In genomic region chr12:47111392-47111778, GRCh38 we compare ENCODE assay signal across 20 cellular contexts. TPM values are rescaled to one million over a fixed set of nuclear protein-coding genes. Genes with fewer than 3 reads are reported as not detected.
DNase-seq lines count a peak whose midpoint lies in the region; ATAC-seq and TF ChIP-seq lines count a peak whose summit lies in the region.
"Had no signal": no experiment of that assay in that cellular context is flagged by ENCODE, and none has a peak within 500 bp of the region (broad histone marks: within the 10 kb centered on the region; RNA-seq: fewer than 3 reads in every experiment).

No MANE protein-coding gene starts in this region.

- H3K27ac ChIP-seq in KOPT-K1 (ENCODE audit: low read depth, low read length, poor library complexity, severe bottlenecking), result peak overlapping the region; percentile 29
- H3K27ac ChIP-seq in left lung, result no peak overlapping the region
- no peak overlapping the region for H3K27ac ChIP-seq in OCI-LY7 (ENCODE audit: low read depth, low read length, poor library complexity, severe bottlenecking)
- H3K27ac ChIP-seq: A549; BLaER1 treated with 17β-estradiol and CSF1 and Interleukin-3, amounts not matched to agents 10 nM and 100 nM; ovary had no signal

- H2AFZ ChIP-seq in OCI-LY7 (ENCODE audit: low read length), result no peak overlapping the region

- H3K9me2 ChIP-seq in OCI-LY7 (ENCODE audit: insufficient read depth, low read length), result no peaks in the 10 kb centered on the region

- no TSS peak for BruUV-seq in OCI-LY7 (replicated peaks; lab: Mats Ljungman, UMichigan)

- H3K9me3 Mint-ChIP-seq in activated CD8-positive, alpha-beta T cell treated with anti-CD3 and anti-CD28 coated beads for 36 hours, result no peaks in the 10 kb centered on the region
- H3K9me3 Mint-ChIP-seq in immature natural killer cell, result no peaks in the 10 kb centered on the region
- H3K9me3 Mint-ChIP-seq: activated B cell treated with CpG ODN at 0.5 μM for 24 hours; brain; dendritic cell treated with granulocyte-macrophage colony-stimulating factor and Interleukin-4, amounts not matched to agents 40 ng/mL and 50 ng/mL, for 4 days; T-helper 1 cell treated with Interleukin-12 subunit alpha and Interleukin-12 subunit beta and Interleukin-4 antibody, amounts not matched to agents 30 μg/mL and 1 μg/mL, for 36 hours; type B pancreatic cell had no signal

- H3K36me3 ChIP-seq in KOPT-K1 (ENCODE audit: insufficient read depth, low read length) (no peaks in the 10 kb centered on the region), left lung (no peaks in the 10 kb centered on the region), OCI-LY7 (ENCODE audit: insufficient read depth, low read length) (no peaks in the 10 kb centered on the region)
- H3K36me3 ChIP-seq: BLaER1 treated with 17β-estradiol and CSF1 and Interleukin-3, amounts not matched to agents 10 nM and 100 nM; ovary had no signal

- no peak overlapping the region for H3K4me3 ChIP-seq in left lung
- H3K4me3 ChIP-seq in OCI-LY7 (ENCODE audit: low read depth, low read length, poor library complexity, severe bottlenecking), result no peak overlapping the region
- H3K4me3 ChIP-seq: A549; BLaER1 treated with 17β-estradiol and CSF1 and Interleukin-3, amounts not matched to agents 10 nM and 100 nM; ovary had no signal

- POLR2A ChIA-PET in activated CD8-positive, alpha-beta T cell treated with anti-CD3 and anti-CD28 coated beads for 36 hours (lab: Charles Lee), result interaction anchor here (1.6 to 1.7 kb wide), 2 partner anchors 31 to 286 kb away, joined by 4 read pairs; partner anchors contain the start of genes AMIGO2 and PCED1B
- POLR2A ChIA-PET in OCI-LY7 (lab: Charles Lee), result no interaction called here

- CTCF ChIA-PET in activated CD8-positive, alpha-beta T cell treated with anti-CD3 and anti-CD28 coated beads for 36 hours (lab: Charles Lee), result interaction anchor here (1.0 to 1.5 kb wide), 3 partner anchors 10 to 12 kb away, joined by 3 to 6 read pairs (median 3); no protein-coding TSS in a partner anchor
- CTCF ChIA-PET in OCI-LY7 (lab: Charles Lee; ENCODE audit: unreplicated experiment), result no interaction called here

- H3K79me2 ChIP-seq in OCI-LY7 (ENCODE audit: insufficient read depth, low read depth, low read length), result no peaks in the 10 kb centered on the region

- no peaks in the 10 kb centered on the region for H3K4me1 ChIP-seq in left lung
- H3K4me1 ChIP-seq in OCI-LY7 (ENCODE audit: insufficient read depth, low read length, poor library complexity, severe bottlenecking), result no peaks in the 10 kb centered on the region
- H3K4me1 ChIP-seq: BLaER1 treated with 17β-estradiol and CSF1 and Interleukin-3, amounts not matched to agents 10 nM and 100 nM had no signal

- H3K4me2 ChIP-seq in OCI-LY7 (ENCODE audit: low read length), result no peak overlapping the region
- H3K4me2 ChIP-seq: A549; BLaER1 treated with 17β-estradiol and CSF1 and Interleukin-3, amounts not matched to agents 10 nM and 100 nM had no signal

- peak; percentile 30 for DNase-seq in activated CD4-positive, alpha-beta T cell treated with anti-CD3 and anti-CD28 coated beads for 48 hours
- DNase-seq in activated CD4-positive, alpha-beta T cell treated with anti-CD3 and anti-CD28 coated beads, Interleukin-2, amount 50 U/mL, for 4 hours, result no peak
- DNase-seq in activated CD8-positive, alpha-beta T cell treated with anti-CD3 and anti-CD28 coated beads for 36 hours, result peak; percentile 69
- DNase-seq in immature natural killer cell (no peak), SHP77 (lab: John Stamatoyannopoulos, UW) (no peak), left lung (no peak), OCI-LY7 (ENCODE audit: low spot score) (no peak)
- DNase-seq: activated B cell treated with CpG ODN at 0.5 μM for 24 hours; activated effector memory CD4-positive, alpha-beta T cell treated with Interleukin-2 at 50 U/mL for 16 hours; DMS53; foreskin melanocyte; NCI-H2227 treated with DMSO at 0.1 percent for 48 hours; ovary had no signal

- H4K20me1 ChIP-seq in OCI-LY7 (ENCODE audit: insufficient read depth, low read length), result no peaks in the 10 kb centered on the region
- H4K20me1 ChIP-seq: BLaER1 treated with 17β-estradiol and CSF1 and Interleukin-3, amounts not matched to agents 10 nM and 100 nM had no signal

- peak overlapping the region; percentile 8 for H3K4me3 Mint-ChIP-seq in activated CD8-positive, alpha-beta T cell treated with anti-CD3 and anti-CD28 coated beads for 36 hours
- H3K4me3 Mint-ChIP-seq in immature natural killer cell, result peak overlapping the region in 2 of 5 donors; percentile 23 to 46
- H3K4me3 Mint-ChIP-seq: activated B cell treated with CpG ODN at 0.5 μM for 24 hours; brain; dendritic cell treated with granulocyte-macrophage colony-stimulating factor and Interleukin-4, amounts not matched to agents 40 ng/mL and 50 ng/mL, for 4 days; T-helper 1 cell treated with Interleukin-12 subunit alpha and Interleukin-12 subunit beta and Interleukin-4 antibody, amounts not matched to agents 30 μg/mL and 1 μg/mL, for 36 hours; type B pancreatic cell had no signal

- H3K27me3 ChIP-seq in left lung, result no peaks in the 10 kb centered on the region
- H3K27me3 ChIP-seq: BLaER1 treated with 17β-estradiol and CSF1 and Interleukin-3, amounts not matched to agents 10 nM and 100 nM; ovary had no signal

- H3K36me3 Mint-ChIP-seq in activated CD8-positive, alpha-beta T cell treated with anti-CD3 and anti-CD28 coated beads for 36 hours (ENCODE audit: low read depth), result peaks cover 21% of the 10 kb centered on the region
- H3K36me3 Mint-ChIP-seq in immature natural killer cell, result peaks cover 31 to 61% (median 41%) of the 10 kb centered on the region in 3 donors
- H3K36me3 Mint-ChIP-seq: brain, type B pancreatic cell had no signal

- H3K27ac Mint-ChIP-seq in activated CD8-positive, alpha-beta T cell treated with anti-CD3 and anti-CD28 coated beads for 36 hours, result peak overlapping the region; percentile 62
- peak overlapping the region in 4 of 6 donors; percentile 1 to 61 (median 30) for H3K27ac Mint-ChIP-seq in immature natural killer cell
- H3K27ac Mint-ChIP-seq: activated B cell treated with CpG ODN at 0.5 μM for 24 hours; brain; dendritic cell treated with granulocyte-macrophage colony-stimulating factor and Interleukin-4, amounts not matched to agents 40 ng/mL and 50 ng/mL, for 4 days; T-helper 1 cell treated with Interleukin-12 subunit alpha and Interleukin-12 subunit beta and Interleukin-4 antibody, amounts not matched to agents 30 μg/mL and 1 μg/mL, for 36 hours; type B pancreatic cell had no signal

- H3K4me1 Mint-ChIP-seq in activated CD8-positive, alpha-beta T cell treated with anti-CD3 and anti-CD28 coated beads for 36 hours (ENCODE audit: low read depth), result peaks cover 30% of the 10 kb centered on the region
- H3K4me1 Mint-ChIP-seq in immature natural killer cell, result peaks cover 4 to 19% of the 10 kb centered on the region in 2 donors
- H3K4me1 Mint-ChIP-seq: activated B cell treated with CpG ODN at 0.5 μM for 24 hours, brain had no signal

- no peaks in the 10 kb centered on the region for H3K27me3 Mint-ChIP-seq in activated CD8-positive, alpha-beta T cell treated with anti-CD3 and anti-CD28 coated beads for 36 hours
- H3K27me3 Mint-ChIP-seq in immature natural killer cell (ENCODE audit: low read depth in 3 of 3), result peaks cover 0 to 3% (median 2%) of the 10 kb centered on the region in 3 donors
- H3K27me3 Mint-ChIP-seq: activated B cell treated with CpG ODN at 0.5 μM for 24 hours; brain; dendritic cell treated with granulocyte-macrophage colony-stimulating factor and Interleukin-4, amounts not matched to agents 40 ng/mL and 50 ng/mL, for 4 days had no signal

- no peaks in the 10 kb centered on the region for H3K9me3 ChIP-seq in KOPT-K1 (ENCODE audit: insufficient read depth, low read length, poor library complexity, severe bottlenecking)
- H3K9me3 ChIP-seq in left lung, result no peaks in the 10 kb centered on the region
- H3K9me3 ChIP-seq in OCI-LY7 (ENCODE audit: low read length), result no peaks in the 10 kb centered on the region
- H3K9me3 ChIP-seq: A549; BLaER1 treated with 17β-estradiol and CSF1 and Interleukin-3, amounts not matched to agents 10 nM and 100 nM; ovary had no signal

- intact Hi-C loops in activated CD8-positive, alpha-beta T cell treated with anti-CD3 and anti-CD28 coated beads for 36 hours (cut with micrococcal nuclease), result no loop called here
- intact Hi-C loops in left lung (cut with DNase I), result no loop called here
- intact Hi-C loops in OCI-LY7 (cut with micrococcal nuclease; ENCODE audit: unreplicated experiment), result no loop called here

- ATAC-seq in activated CD8-positive, alpha-beta T cell treated with anti-CD3 and anti-CD28 coated beads for 36 hours, result peak; percentile 84
- no peak for ATAC-seq in left lung
- ATAC-seq: A549 had no signal

- TF ChIP-seq CTCF in activated CD8-positive, alpha-beta T cell treated with anti-CD3 and anti-CD28 coated beads for 36 hours (IDR thresholded peaks at IDR 0.05), result no peak
- TF ChIP-seq CTCF in left lung (IDR thresholded peaks at IDR 0.05) (no peak), OCI-LY7 (conservative IDR thresholded peaks at IDR 0.05; ENCODE audit: low read length) (no peak)

RNA-seq across cellular contexts. Expression of gene AMIGO2, which starts 31.6 kb away (rescaled TPM):
- total RNA-seq in activated CD8-positive, alpha-beta T cell treated with anti-CD3 and anti-CD28 coated beads for 36 hours, result 10 to 100 TPM; 12.1 to 12.5 TPM
- polyA plus RNA-seq in immature natural killer cell, result 10 to 100 TPM in 2 of 3 donors, 1 to 10 TPM in 1; 6.5 to 13.3 (median 12.9) TPM
- total RNA-seq in left lung (10 to 100 TPM; 15.4 to 17.6 TPM), OCI-LY7 (2022) (not detected in 2 replicates)
- not detected in 2 replicates for total RNA-seq in OCI-LY7 (2014; rRNA removed; shearing (Covaris generic))

RNA-seq across cellular contexts. Expression of gene PCED1B, which starts 32.0 kb away (rescaled TPM):
- 100 to 1,000 TPM; 117 to 119 TPM for total RNA-seq in activated CD8-positive, alpha-beta T cell treated with anti-CD3 and anti-CD28 coated beads for 36 hours
- 10 to 100 TPM in 1 of 3 donors, 1 to 10 TPM in 2; 3.2 to 26.4 (median 7.4) TPM for polyA plus RNA-seq in immature natural killer cell
- total RNA-seq in left lung (1 to 10 TPM; 4.8 to 8.1 TPM), OCI-LY7 (2022) (19.3 and 24.3 TPM in 2 replicates)
- 8.4 TPM in 2 replicates for total RNA-seq in OCI-LY7 (2014; rRNA removed; shearing (Covaris generic))

Comparison
In these comparisons a context has a peak if more than half of its experiments do, and no peak if none do; other contexts are left out.
1. DNase-seq: peak in activated CD4-positive, alpha-beta T cell treated with anti-CD3 and anti-CD28 coated beads for 48 hours (single experiment) and activated CD8-positive, alpha-beta T cell treated with anti-CD3 and anti-CD28 coated beads for 36 hours (single experiment); none in activated CD4-positive, alpha-beta T cell treated with anti-CD3 and anti-CD28 coated beads, Interleukin-2, amount 50 U/mL, for 4 hours (0 of 2), immature natural killer cell (0 of 3), SHP77 (0 of 2), left lung (0 of 2) and OCI-LY7 (single experiment).
2. RNA of gene AMIGO2, which starts 31.6 kb away (total RNA-seq): 15.4 to 17.6 TPM in left lung and 12.1 to 12.5 TPM in activated CD8-positive, alpha-beta T cell treated with anti-CD3 and anti-CD28 coated beads for 36 hours; not detected in OCI-LY7; every median in the first group is over 10 times any median in the second.
3. RNA of gene PCED1B, which starts 32.0 kb away (total RNA-seq): 117 to 119 TPM in activated CD8-positive, alpha-beta T cell treated with anti-CD3 and anti-CD28 coated beads for 36 hours; 8.4 to 24.3 TPM in OCI-LY7 and 4.8 to 8.1 TPM in left lung; every median in the first group is over 4 times any median in the second.